In the genomic region with DNA sequence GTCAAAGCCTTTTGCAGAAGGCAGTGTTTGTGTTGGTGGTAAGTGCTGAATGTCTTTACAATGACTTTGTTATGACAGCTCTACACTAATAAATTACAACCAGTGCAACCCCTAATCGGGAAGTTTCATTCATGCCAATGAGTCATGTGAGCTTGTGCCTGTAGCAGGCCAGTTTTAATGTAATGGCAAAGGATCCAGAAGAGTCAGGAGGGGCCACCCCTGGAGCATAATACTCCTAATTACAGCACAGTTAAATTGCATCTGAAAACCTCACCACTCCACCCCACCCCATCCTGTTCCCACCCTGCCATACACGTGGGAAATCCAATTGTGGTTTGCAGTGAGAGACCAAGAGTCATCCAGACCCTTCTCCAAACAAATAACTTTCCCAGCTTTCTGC, we compare ENCODE assay signal across 9 cellular contexts.
A peak's percentile ranks its signal among the peaks of the same experiment; 100 is the strongest.
DNase-seq lines count a peak whose midpoint lies in the region; ATAC-seq, FAIRE-seq and TF ChIP-seq lines count a peak whose summit lies in the region.
"Had no signal": no experiment of that assay in that cellular context is flagged by ENCODE, and none has a peak within 500 bp of the region (broad histone marks: within the 10 kb centered on the region; RNA-seq: fewer than 3 reads in every experiment).

No MANE protein-coding gene starts in this region.

- H3K27ac ChIP-seq in fibroblast of lung (ENCODE audit: insufficient read depth, low read length) = no peak overlapping the region
- no peak overlapping the region for H3K27ac ChIP-seq in testis
- H3K27ac ChIP-seq: cardiac muscle cell, right lobe of liver had no signal

- H3K4me1 ChIP-seq in fibroblast of lung (ENCODE audit: control insufficient read depth, extremely low read depth, insufficient read depth, low read length) = peaks cover 4% of the 10 kb centered on the region
- peaks cover 11% of the 10 kb centered on the region for H3K4me1 ChIP-seq in testis

- no peak for TF ChIP-seq CTCF in fibroblast of lung (conservative IDR thresholded peaks at IDR 0.05 in 1 of 2, IDR thresholded peaks at IDR 0.05 in 1 of 2; ENCODE audit: low read depth in 1 of 2, low read length in 2 of 2)
- TF ChIP-seq CTCF in testis (IDR thresholded peaks at IDR 0.05) = no peak

- H2AFZ ChIP-seq in fibroblast of lung (ENCODE audit: low read length) = no peak overlapping the region

- peak overlapping the region; percentile 7 for H3K4me2 ChIP-seq in fibroblast of lung (ENCODE audit: extremely low read depth, insufficient read depth, low read length)

- no peaks in the 10 kb centered on the region for H3K27me3 ChIP-seq in fibroblast of lung (ENCODE audit: control insufficient read depth, insufficient read depth, low read length)
- no peaks in the 10 kb centered on the region for H3K27me3 ChIP-seq in testis
- H3K27me3 ChIP-seq: cardiac muscle cell, right lobe of liver had no signal

- no peak overlapping the region for H3K4me3 ChIP-seq in fibroblast of lung (replicated peaks in 1 of 4; ENCODE audit: control extremely low read depth in 1 of 4, insufficient read depth in 1 of 4, low read depth in 3 of 4, low read length in 4 of 4)
- H3K4me3 ChIP-seq in testis = no peak overlapping the region
- H3K4me3 ChIP-seq: cardiac muscle cell, right lobe of liver had no signal

- no peaks in the 10 kb centered on the region for H3K79me2 ChIP-seq in fibroblast of lung (ENCODE audit: control insufficient read depth, insufficient read depth, low read length)

- H4K20me1 ChIP-seq in fibroblast of lung (ENCODE audit: control insufficient read depth, extremely low read depth, insufficient read depth, low read length) = no peaks in the 10 kb centered on the region

- WGBS in testis, 2 donors = 23 to 35% methylated on average over 2 of the region's 2 CpGs

- H3K9me3 ChIP-seq in fibroblast of lung (ENCODE audit: control insufficient read depth, insufficient read depth, low read depth, low read length) = no peaks in the 10 kb centered on the region
- H3K9me3 ChIP-seq in testis = no peaks in the 10 kb centered on the region
- H3K9me3 ChIP-seq: right lobe of liver had no signal

- H3K9ac ChIP-seq in fibroblast of lung (ENCODE audit: insufficient read depth, low read length) = no peak overlapping the region

- FAIRE-seq in HTR-8/SVneo (lab: Jason Lieb, UNC) = no peak

- ATAC-seq in HG02938 (IDR thresholded peaks at IDR 0.05; ENCODE audit: unreplicated experiment) (no peak), HG02885 (IDR thresholded peaks at IDR 0.05; ENCODE audit: poor library complexity, unreplicated experiment) (no peak)

- H3K36me3 ChIP-seq in fibroblast of lung (ENCODE audit: control insufficient read depth, insufficient read depth, low read length) (no peaks in the 10 kb centered on the region), testis (ENCODE audit: low read depth, missing control alignments) (no peaks in the 10 kb centered on the region)
- H3K36me3 ChIP-seq: cardiac muscle cell, right lobe of liver had no signal

- DNase-seq in HTR-8/SVneo (ENCODE audit: insufficient read length, low spot score) (peak; percentile 46), NCI-H748 treated with DMSO at 0.1 percent for 48 hours (lab: John Stamatoyannopoulos, UW) (peak; percentile 89), fibroblast of lung (ENCODE audit: low read depth in 2 of 2) (peak; percentile 83 to 93), testis (peak; percentile 14)
- DNase-seq in activated CD4-positive, alpha-beta T cell treated with anti-CD3 and anti-CD28 coated beads for 1 hour = no peak
- DNase-seq: right lobe of liver had no signal

- TF ChIP-seq POLR2A in testis (IDR thresholded peaks at IDR 0.05) = no peak

- intact Hi-C loops in testis (cut with DNase I; ENCODE audit: low total_unique reads) = no loop called here
